ENCODE assay signal across 8 cellular contexts in genomic region chr22:39808087-39808486, GRCh38.
DNase-seq lines count a peak whose midpoint lies in the region; ATAC-seq and TF ChIP-seq lines count a peak whose summit lies in the region.

No MANE protein-coding gene starts in this region.

- H2AFZ ChIP-seq in smooth muscle cell (ENCODE audit: low read depth): no peak overlapping the region

- no peak overlapping the region for H3K27ac ChIP-seq in smooth muscle cell (ENCODE audit: low read depth)

- no peak overlapping the region for H3K9ac ChIP-seq in smooth muscle cell (ENCODE audit: low read depth)

- no peak for ATAC-seq in GM21381 (IDR thresholded peaks at IDR 0.05; ENCODE audit: unreplicated experiment)
- no peak for ATAC-seq in GM21619 (IDR thresholded peaks at IDR 0.05; ENCODE audit: unreplicated experiment)
- no peak for ATAC-seq in HG03378 (IDR thresholded peaks at IDR 0.05; ENCODE audit: unreplicated experiment)

- no peaks in the 10 kb centered on the region for H3K9me3 ChIP-seq in smooth muscle cell (replicated peaks; ENCODE audit: low read depth)

- H3K36me3 ChIP-seq in smooth muscle cell (ENCODE audit: low read depth): no peaks in the 10 kb centered on the region

- TF ChIP-seq CTCF in GM12864 (IDR thresholded peaks at IDR 0.05; ENCODE audit: low read depth, low read length, missing control alignments) (peak; percentile 51), smooth muscle cell (IDR thresholded peaks at IDR 0.05; ENCODE audit: borderline replicate concordance, insufficient read depth, poor library complexity, severe bottlenecking) (peak; percentile 5)

- H4K20me1 ChIP-seq in smooth muscle cell (ENCODE audit: low read depth): no peaks in the 10 kb centered on the region

- 18% methylated on average over 3 of the region's 3 CpGs for whole genome bisulfite sequencing in smooth muscle cell (ENCODE audit: low lambda C conversion rate)

- no peaks in the 10 kb centered on the region for H3K79me2 ChIP-seq in smooth muscle cell (ENCODE audit: low read depth)

- H3K4me3 ChIP-seq in GM12864 (ENCODE audit: low read depth, low read length) (no peak overlapping the region), smooth muscle cell (no peak overlapping the region)

- H3K4me2 ChIP-seq in smooth muscle cell: no peak overlapping the region

- peaks cover 8% of the 10 kb centered on the region for H3K4me1 ChIP-seq in smooth muscle cell (ENCODE audit: low read depth)

- DNase-seq in GM12864 (ENCODE audit: low read depth): no peak
- peak; percentile 9 for DNase-seq in NCI-H1694 (lab: John Stamatoyannopoulos, UW)
- DNase-seq in central memory CD4-positive, alpha-beta T cell: peak; percentile 1
- DNase-seq in smooth muscle cell (lab: John Stamatoyannopoulos, UW; ENCODE audit: unreplicated experiment): no peak
- DNase-seq in hypothalamus (lab: John Stamatoyannopoulos, UW): no peak

- H3K27me3 ChIP-seq in smooth muscle cell (ENCODE audit: low read depth): peaks cover 27% of the 10 kb centered on the region

- H3F3A ChIP-seq in smooth muscle cell (ENCODE audit: low read depth): no peaks in the 10 kb centered on the region

Comparison
In these comparisons a context has a peak if more than half of its experiments do, and no peak if none do; other contexts are left out.
1. DNase-seq: peak in NCI-H1694 (single experiment) and central memory CD4-positive, alpha-beta T cell (single experiment); none in GM12864 (single experiment), smooth muscle cell (single experiment) and hypothalamus (0 of 51).